ENCODE assay signal across 20 cellular contexts in the genomic region with DNA sequence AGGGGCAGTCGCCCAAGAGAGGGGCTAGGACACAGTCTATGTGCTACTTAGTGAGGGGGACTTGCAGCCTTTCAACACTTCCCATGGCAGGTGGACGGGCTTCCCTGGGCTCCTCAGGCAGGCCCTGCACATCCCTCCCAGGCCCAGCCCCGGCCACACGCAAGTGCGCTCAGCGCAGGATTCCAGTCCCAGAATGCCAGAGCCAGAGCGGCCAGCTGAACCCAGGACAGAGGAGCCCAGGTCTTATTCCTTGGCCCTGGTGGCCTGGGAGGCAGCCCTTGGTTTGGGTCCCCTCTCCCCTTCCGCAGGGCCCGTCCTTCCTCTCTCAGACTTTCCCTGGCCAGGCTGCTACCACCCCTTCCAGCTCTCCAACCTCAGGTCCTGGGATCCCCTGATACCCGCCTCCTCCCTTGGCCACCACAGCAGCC. TPM values are rescaled to one million over a fixed set of nuclear protein-coding genes. Genes with fewer than 3 reads are reported as not detected.
"Had no signal": no experiment of that assay in that cellular context is flagged by ENCODE, and none has a peak within 500 bp of the region (broad histone marks: within the 10 kb centered on the region; RNA-seq: fewer than 3 reads in every experiment).

No MANE protein-coding gene starts in this region.

- H3K36me3 ChIP-seq: colonic mucosa, ovary, upper lobe of left lung had no signal

- ATAC-seq: activated naive CD4-positive, alpha-beta T cell treated with anti-CD3 and anti-CD28 coated beads, Interleukin-2, amount 50 U/mL, for 72 hours; activated T-cell treated with anti-CD3 and anti-CD28 coated beads, Interleukin-2, amount 50 U/mL, for 4 hours; left colon; stimulated activated naive CD8-positive, alpha-beta T cell treated with anti-CD3 and anti-CD28 coated beads, Interleukin-15, Interleukin-2, amounts not matched to agents 100 U/mL and 50 U/mL, for 24 hours; WTC11 had no signal

- H3K27me3 ChIP-seq: colonic mucosa, ovary, SJCRH30, upper lobe of left lung had no signal

- H3K4me3 ChIP-seq: colonic mucosa, ovary, SJCRH30, upper lobe of left lung had no signal

- H3K27ac ChIP-seq: colonic mucosa, ovary, SJCRH30, upper lobe of left lung had no signal

- H3K9me3 ChIP-seq: colonic mucosa, ovary had no signal

- DNase-seq: activated CD4-positive, alpha-beta memory T cell treated with anti-CD3 and anti-CD28 coated beads, Interleukin-2, amount 10 ng/mL, durations not matched to agents 7 days and 5 days; activated CD4-positive, alpha-beta T cell treated with anti-CD3 and anti-CD28 coated beads for 4 hours; activated gamma-delta T cell; activated T-cell treated with anti-CD3 and anti-CD28 coated beads, Interleukin-2, amount 50 U/mL, for 4 hours; colonic mucosa; effector CD4-positive, alpha-beta T cell; foreskin melanocyte; left colon; mammary epithelial cell; SJCRH30; stimulated activated CD4-positive, alpha-beta T cell treated with anti-CD3 and anti-CD28 coated beads, Interleukin-15, amount 100 ng/mL, for 24 hours; stimulated activated CD4-positive, alpha-beta T cell treated with anti-CD3 and anti-CD28 coated beads, Interleukin-4, amount 100 ng/mL, for 24 hours; stimulated activated naive CD8-positive, alpha-beta T cell treated with anti-CD3 and anti-CD28 coated beads, Interleukin-15, Interleukin-2, amounts not matched to agents 100 U/mL and 50 U/mL, for 24 hours; SW 1271 had no signal

- H3K4me1 ChIP-seq: colonic mucosa, upper lobe of left lung had no signal

RNA-seq across cellular contexts. Expression of a gene that starts 12.0 kb away (rescaled TPM):
- total RNA-seq: activated CD4-positive, alpha-beta memory T cell treated with anti-CD3 and anti-CD28 coated beads, Interleukin-2, amount 10 ng/mL, durations not matched to agents 7 days and 5 days; activated naive CD4-positive, alpha-beta T cell treated with anti-CD3 and anti-CD28 coated beads, Interleukin-2, amount 50 U/mL, for 72 hours; endothelial cell of umbilical vein; left colon; mammary epithelial cell; T-helper 2 cell treated with Interferon-gamma antibody and Interleukin-4, amounts not matched to agents 100 ng/mL and 5 ng/mL, for 36 hours had no signal
- polyA plus RNA-seq: endothelial cell of umbilical vein, mammary epithelial cell had no signal
